1 cellular context compared by ENCODE assay signal in the genomic region with DNA sequence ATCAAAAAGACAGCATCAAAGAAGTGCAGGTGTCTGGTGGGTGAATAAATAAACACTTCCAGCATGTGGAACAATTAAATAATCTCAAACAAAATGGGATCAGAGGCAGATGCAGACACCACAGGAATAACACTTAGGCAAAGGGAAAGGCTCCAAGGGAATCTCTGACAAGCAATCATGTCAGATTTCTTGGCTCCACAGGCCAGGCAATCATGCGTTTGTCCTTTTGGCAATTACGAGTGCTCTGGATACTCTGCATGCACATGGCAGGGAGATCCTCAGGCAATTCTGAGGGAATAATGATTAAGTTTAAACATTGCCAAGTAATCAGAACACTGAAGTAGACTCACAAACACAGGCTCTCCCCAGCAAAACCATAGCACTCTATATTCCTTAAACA.
TF ChIP-seq lines count a peak whose summit lies in the region.

No MANE protein-coding gene starts in this region.

TF ChIP-seq in SK-N-SH treated with all-trans-retinoic acid at 6 μM for 48 hours, 23 proteins besides CTCF, POLR2A, EP300 and RAD21 (continued from another document):
- no peak for TF ChIP-seq OSR1 (CRISPR knock-in tag; IDR thresholded peaks at IDR 0.05)
- no peak for TF ChIP-seq ZFP30 (CRISPR knock-in tag; IDR thresholded peaks at IDR 0.05)
- TF ChIP-seq, protein P1, sequence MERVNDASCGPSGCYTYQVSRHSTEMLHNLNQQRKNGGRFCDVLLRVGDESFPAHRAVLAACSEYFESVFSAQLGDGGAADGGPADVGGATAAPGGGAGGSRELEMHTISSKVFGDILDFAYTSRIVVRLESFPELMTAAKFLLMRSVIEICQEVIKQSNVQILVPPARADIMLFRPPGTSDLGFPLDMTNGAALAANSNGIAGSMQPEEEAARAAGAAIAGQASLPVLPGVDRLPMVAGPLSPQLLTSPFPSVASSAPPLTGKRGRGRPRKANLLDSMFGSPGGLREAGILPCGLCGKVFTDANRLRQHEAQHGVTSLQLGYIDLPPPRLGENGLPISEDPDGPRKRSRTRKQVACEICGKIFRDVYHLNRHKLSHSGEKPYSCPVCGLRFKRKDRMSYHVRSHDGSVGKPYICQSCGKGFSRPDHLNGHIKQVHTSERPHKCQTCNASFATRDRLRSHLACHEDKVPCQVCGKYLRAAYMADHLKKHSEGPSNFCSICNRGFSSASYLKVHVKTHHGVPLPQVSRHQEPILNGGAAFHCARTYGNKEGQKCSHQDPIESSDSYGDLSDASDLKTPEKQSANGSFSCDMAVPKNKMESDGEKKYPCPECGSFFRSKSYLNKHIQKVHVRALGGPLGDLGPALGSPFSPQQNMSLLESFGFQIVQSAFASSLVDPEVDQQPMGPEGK (CRISPR knock-in tag; IDR thresholded peaks at IDR 0.05; ENCODE audit: borderline replicate concordance), result no peak
- TF ChIP-seq BACH2 (CRISPR knock-in tag; IDR thresholded peaks at IDR 0.05; ENCODE audit: borderline replicate concordance), result no peak
- no peak for TF ChIP-seq ZFP3 (CRISPR knock-in tag; IDR thresholded peaks at IDR 0.05)
- TF ChIP-seq ZNF70 (CRISPR knock-in tag; IDR thresholded peaks at IDR 0.05), result no peak
- TF ChIP-seq TOX (CRISPR knock-in tag; IDR thresholded peaks at IDR 0.05; ENCODE audit: borderline replicate concordance), result no peak
- TF ChIP-seq ZNF565 (CRISPR knock-in tag; conservative IDR thresholded peaks at IDR 0.05; ENCODE audit: low read depth), result no peak
- no peak for TF ChIP-seq ARNTL (CRISPR knock-in tag; IDR thresholded peaks at IDR 0.05; ENCODE audit: borderline replicate concordance, low read depth)
- no peak for TF ChIP-seq ZNF8 (CRISPR knock-in tag; IDR thresholded peaks at IDR 0.05)
- TF ChIP-seq ISL1 (CRISPR knock-in tag; IDR thresholded peaks at IDR 0.05), result no peak
